ENCODE assay signal across 12 cellular contexts in the genomic region with DNA sequence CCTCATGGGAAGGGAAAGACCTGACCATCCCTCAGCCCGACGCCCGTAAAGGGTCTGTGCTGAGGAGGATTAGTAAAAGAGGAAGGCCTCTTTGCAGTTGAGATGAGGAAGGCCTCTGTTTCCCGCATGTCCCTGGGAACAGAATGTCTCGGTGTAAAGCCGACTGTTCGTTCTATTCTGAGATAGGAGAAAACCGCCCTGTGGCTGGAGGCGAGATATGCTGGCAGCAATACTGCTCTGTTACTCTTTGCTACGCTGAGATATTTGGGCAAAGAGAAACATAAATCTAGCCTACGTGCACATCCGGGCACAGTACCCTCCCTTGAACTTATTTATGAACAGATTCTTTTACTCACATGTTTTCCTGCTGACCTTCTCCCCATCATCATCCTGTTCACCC. TPM values are rescaled to one million over a fixed set of nuclear protein-coding genes. Genes with fewer than 3 reads are reported as not detected.
DNase-seq lines count a peak whose midpoint lies in the region; ATAC-seq, FAIRE-seq and TF ChIP-seq lines count a peak whose summit lies in the region.
"Not testable (repeated sequence)": the region's sequence is repeated elsewhere in the genome, so short reads cannot be mapped to it uniquely, and the experiment has no call there.
"Had no signal": no experiment of that assay in that cellular context is flagged by ENCODE, and none has a peak within 500 bp of the region (broad histone marks: within the 10 kb centered on the region; RNA-seq: fewer than 3 reads in every experiment).

No MANE protein-coding gene starts in this region.

- H3K36me3 Mint-ChIP-seq in activated B cell treated with CpG ODN at 0.5 μM for 24 hours (ENCODE audit: low read depth), result not testable (repeated sequence)

- peak; percentile 56 for FAIRE-seq in K562 (lab: Jason Lieb, UNC)
- not testable (repeated sequence) for FAIRE-seq in small intestine (lab: Jason Lieb, UNC)

- not testable (repeated sequence) for H3K4me2 ChIP-seq in K562 (ENCODE audit: insufficient read depth, low read length)

- H3K9me3 ChIP-seq in K562 (replicated peaks; ENCODE audit: control insufficient read depth, insufficient read depth, low read depth, low read length); lower lobe of right lung; small intestine (ENCODE audit: control insufficient read depth, low read depth); transverse colon: not testable (repeated sequence)

- H3K27me3 ChIP-seq in K562 (ENCODE audit: control insufficient read depth in 2 of 2, insufficient read depth in 2 of 2, low read length in 2 of 2), result peaks cover 5 to 30% of the 10 kb centered on the region in 2 experiments
- not testable (repeated sequence) for H3K27me3 ChIP-seq in lower lobe of right lung (ENCODE audit: low read depth); small intestine (ENCODE audit: control insufficient read depth in 2 of 2, insufficient read depth in 2 of 2, low read length in 2 of 2); transverse colon

- CTCF ChIA-PET in activated B cell treated with CpG ODN at 0.5 μM for 24 hours (lab: Charles Lee), result not testable (repeated sequence)
- CTCF ChIA-PET in K562 (lab: Yijun Ruan, JAX; ENCODE audit: low intra/inter-chr PET ratio), result interaction anchor here (0.7 kb wide), 1 partner anchor 9 kb away, joined by 3 read pairs; no protein-coding TSS in a partner anchor

- H3K4me1 ChIP-seq in K562 (replicated peaks in 1 of 2; ENCODE audit: control insufficient read depth in 2 of 2, insufficient read depth in 2 of 2, low read length in 2 of 2), result peaks cover 18 to 27% of the 10 kb centered on the region in 2 experiments
- peaks cover 12% of the 10 kb centered on the region for H3K4me1 ChIP-seq in lower lobe of right lung
- peaks cover 2 to 12% of the 10 kb centered on the region in 2 donors for H3K4me1 ChIP-seq in small intestine (ENCODE audit: control insufficient read depth in 2 of 2, insufficient read depth in 1 of 2, low read depth in 1 of 2, low read length in 1 of 2)
- peaks cover 18 to 44% (median 39%) of the 10 kb centered on the region in 4 donors for H3K4me1 ChIP-seq in transverse colon

- ATAC-seq in activated B cell treated with CpG ODN at 0.5 μM for 24 hours (ENCODE audit: low read depth); K562; left ventricle myocardium superior; lower lobe of right lung: not testable (repeated sequence)

- not testable (repeated sequence) for H3K4me1 Mint-ChIP-seq in activated B cell treated with CpG ODN at 0.5 μM for 24 hours

- 0 out of 2 replicates have a peak overlapping the region, but pooled peaks have one; percentile 58 for H2AFZ ChIP-seq in K562 (ENCODE audit: low read depth, low read length)

- not testable (repeated sequence) for BruUV-seq in K562 (replicated peaks; lab: Mats Ljungman, UMichigan)

- POLR2A ChIA-PET in activated B cell treated with CpG ODN at 0.5 μM for 24 hours (lab: Charles Lee); K562 (lab: Yijun Ruan, JAX): not testable (repeated sequence)

- H3K9me3 Mint-ChIP-seq in activated B cell treated with CpG ODN at 0.5 μM for 24 hours, result not testable (repeated sequence)

- H3K27ac Mint-ChIP-seq in activated B cell treated with CpG ODN at 0.5 μM for 24 hours, result not testable (repeated sequence)

- H4K20me1 ChIP-seq in K562 (replicated peaks; ENCODE audit: control insufficient read depth, insufficient read depth, low read length), result not testable (repeated sequence)

- H3K27me3 Mint-ChIP-seq in activated B cell treated with CpG ODN at 0.5 μM for 24 hours, result not testable (repeated sequence)

- not testable (repeated sequence) for H3K36me3 ChIP-seq in K562 (ENCODE audit: control insufficient read depth, insufficient read depth, low read length); lower lobe of right lung; small intestine (ENCODE audit: control insufficient read depth in 2 of 2, insufficient read depth in 2 of 2, low read length in 2 of 2); transverse colon

- intact Hi-C loops in activated B cell treated with CpG ODN at 0.5 μM for 24 hours (cut with micrococcal nuclease); K562 (cut with micrococcal nuclease); left ventricle myocardium superior (cut with micrococcal nuclease); lower lobe of right lung (cut with DNase I); transverse colon (cut with DNase I; ENCODE audit: low total_unique reads): not testable (repeated sequence)

- H3K9me1 ChIP-seq in K562 (ENCODE audit: control insufficient read depth, insufficient read depth, low read length), result not testable (repeated sequence)

- in situ Hi-C loops in K562 (cut with MboI); transverse colon (cut with MboI; ENCODE audit: low pct_ligation_motif_present in 1 of 4, low pct_unique_long_range_greater_than_20kb in 1 of 4, low sequenced_read_pairs in 3 of 4): not testable (repeated sequence)

- 0 out of 4 replicates have a peak, but pooled peaks of 1 of the 2 experiments have one; percentile 8 for TF ChIP-seq RAD21 in K562 (CRISPR knock-in tag; conservative IDR thresholded peaks at IDR 0.05 in 1 of 2, IDR thresholded peaks at IDR 0.05 in 1 of 2)

- not testable (repeated sequence) for H3K79me2 ChIP-seq in K562 (ENCODE audit: control insufficient read depth, insufficient read depth, low read length)

- H3K4me3 ChIP-seq in K562; lower lobe of right lung; small intestine (ENCODE audit: low read depth in 1 of 2, low read length in 2 of 2); transverse colon: not testable (repeated sequence)

- not testable (repeated sequence) for H3K9ac ChIP-seq in K562 (ENCODE audit: insufficient read depth in 1 of 2, low read depth in 2 of 2, low read length in 2 of 2)

- not testable (repeated sequence) for TF ChIP-seq CTCF in activated B cell treated with CpG ODN at 0.5 μM for 24 hours (IDR thresholded peaks at IDR 0.05); K562 (IDR thresholded peaks at IDR 0.05 in 2 of 3, conservative IDR thresholded peaks at IDR 0.05 in 1 of 3; ENCODE audit: insufficient read depth in 2 of 3, low read depth in 1 of 3, low read length in 3 of 3); lower lobe of right lung (IDR thresholded peaks at IDR 0.05); transverse colon (IDR thresholded peaks at IDR 0.05)

- TF ChIP-seq POLR2A in K562 (conservative IDR thresholded peaks at IDR 0.05); transverse colon (IDR thresholded peaks at IDR 0.05): not testable (repeated sequence)

- DNase-seq in OCI-M2 (lab: John Stamatoyannopoulos, UW; ENCODE audit: unreplicated experiment) (peak; percentile 43), activated B cell treated with CpG ODN at 0.5 μM for 24 hours (peak; percentile 9), foreskin melanocyte (peak; percentile 22), left ventricle myocardium superior (peak; percentile 18), lower lobe of right lung (peak; percentile 29), small intestine (peak; percentile 68), transverse colon (peak; percentile 4)
- DNase-seq in K562 (ENCODE audit: extremely low read depth in 1 of 4, low spot score in 3 of 4), result not testable (repeated sequence)

- TF ChIP-seq EP300 in K562 (IDR thresholded peaks at IDR 0.05; ENCODE audit: low read length); transverse colon (IDR thresholded peaks at IDR 0.05; ENCODE audit: low read depth): not testable (repeated sequence)

- 10% methylated on average over 12 of the region's 12 CpGs for WGBS in K562 (ENCODE audit: insufficient coverage, low coverage, missing lambda C conversion rate)
- WGBS in small intestine, 3 donors, result 23 to 57% (median 45%) methylated on average over 12 of the region's 12 CpGs
- WGBS in transverse colon (ENCODE audit: low coverage in 1 of 2), 2 donors, result 82 to 85% methylated on average over 6 to 12 of the region's 12 CpGs

- not testable (repeated sequence) for H3K4me3 Mint-ChIP-seq in activated B cell treated with CpG ODN at 0.5 μM for 24 hours

- not testable (repeated sequence) for H3K27ac ChIP-seq in K562 (ENCODE audit: extremely low read depth, low read depth, low read length); lower lobe of right lung
- peak overlapping the region; percentile 64 to 67 for H3K27ac ChIP-seq in small intestine (ENCODE audit: low read depth in 1 of 2, low read length in 1 of 2)
- peak overlapping the region in 3 of 4 donors; percentile 81 to 91 (median 89) for H3K27ac ChIP-seq in transverse colon

RNA-seq across cellular contexts. Expression of a gene that starts 3.3 kb away (rescaled TPM):
- total RNA-seq in activated B cell treated with CpG ODN at 0.5 μM for 24 hours, result not detected in 2 replicates
- not detected in 2 replicates for total RNA-seq in K562 (2011; cell fraction: chromatin; rRNA removed; ENCODE audit: low replicate concordance)
- total RNA-seq in K562 (2011; cell fraction: nucleolus; rRNA removed), result not detected in 2 replicates
- total RNA-seq in K562 (2011; cell fraction: nucleoplasm; rRNA removed), result not detected in 2 replicates
- total RNA-seq in K562 (2014; rRNA removed), result not detected in 2 replicates
- 0.15 TPM in 1 of 2 replicates, not detected in the other for total RNA-seq in K562 (2014; rRNA removed; fragmentation: Illumina TruSeq; extraction: Trizol)
- not detected in 2 replicates for total RNA-seq in K562 (2015; rRNA removed; fragmentation: Illumina TruSeq; extraction: Trizol)
- 0.42 and 0.51 TPM in 2 replicates for total RNA-seq in K562 (2021)
- 0.13 and 0.14 TPM in 2 replicates for polyA plus RNA-seq in K562 (2011; rRNA removed)
- 0.07 and 0.16 TPM in 2 replicates for polyA plus RNA-seq in K562 (2011; cell fraction: cytosol; rRNA removed)
- polyA plus RNA-seq in K562 (2011; cell fraction: nucleus; rRNA removed), result 0.81 and 1.8 TPM in 2 replicates
- polyA plus RNA-seq in K562 (2012), result 0.07 and 0.14 TPM in 2 replicates
- 0.09 and 0.61 TPM in 2 replicates for polyA plus RNA-seq in K562 (2014; fragmentation: Illumina TruSeq; extraction: Trizol)
- not detected for polyA plus RNA-seq in K562 (2014; fragmentation: Nextera tagmentation; extraction: Ambion mirVana)
- 0.04 TPM in 1 of 2 replicates, not detected in the other for polyA plus RNA-seq in K562 (2014; rRNA removed)
- not detected in 2 replicates for polyA minus RNA-seq in K562 (2011; rRNA and poly(A)+ RNA removed)
- polyA minus RNA-seq in K562 (2011; cell fraction: cytosol; rRNA and poly(A)+ RNA removed), result not detected in 2 replicates
- not detected in 2 replicates for polyA minus RNA-seq in K562 (2011; cell fraction: nucleus; rRNA and poly(A)+ RNA removed)
- not detected for total RNA-seq in left ventricle myocardium superior
- total RNA-seq in lower lobe of right lung, result not detected
- 100 to 1,000 TPM; 167 to 736 (median 425) TPM for polyA plus RNA-seq in small intestine
- 100 to 1,000 TPM; 228 to 468 (median 363) TPM for total RNA-seq in transverse colon
- total RNA-seq: GM12878, H7, MCF 10A had no signal
- polyA plus RNA-seq: CD14-positive monocyte, GM12878 had no signal

RNA-seq across cellular contexts. Expression of a gene that starts 26.2 kb away (rescaled TPM):
- total RNA-seq in activated B cell treated with CpG ODN at 0.5 μM for 24 hours (0.55 and 0.61 TPM in 2 replicates), K562 (2014; rRNA removed) (2.3 and 4.3 TPM in 2 replicates), K562 (2014; rRNA removed; fragmentation: Illumina TruSeq; extraction: Trizol) (5.5 and 7.2 TPM in 2 replicates), K562 (2015; rRNA removed; fragmentation: Illumina TruSeq; extraction: Trizol) (4.1 and 4.5 TPM in 2 replicates), K562 (2021) (3.9 and 5.7 TPM in 2 replicates), left ventricle myocardium superior (113 TPM), lower lobe of right lung (18.5 TPM), transverse colon (10 to 100 TPM in 3 of 4 donors, 1 to 10 TPM in 1; 8.2 to 34.1 (median 24.3) TPM)
- 1.2 and 1.8 TPM in 2 replicates for total RNA-seq in K562 (2011; cell fraction: chromatin; rRNA removed; ENCODE audit: low replicate concordance)
- total RNA-seq in K562 (2011; cell fraction: nucleolus; rRNA removed), result 1.1 and 2.7 TPM in 2 replicates
- 1.8 and 2.6 TPM in 2 replicates for total RNA-seq in K562 (2011; cell fraction: nucleoplasm; rRNA removed)
- polyA plus RNA-seq in K562 (2011; rRNA removed) (17.5 and 22.3 TPM in 2 replicates), K562 (2014; fragmentation: Illumina TruSeq; extraction: Trizol) (8.9 and 9.5 TPM in 2 replicates), K562 (2014; fragmentation: Nextera tagmentation; extraction: Ambion mirVana) (10 to 100 TPM; 23.1 to 24.5 TPM), K562 (2014; rRNA removed) (8.9 and 9.4 TPM in 2 replicates), small intestine (100 to 1,000 TPM in 1 of 3 donors, 10 to 100 TPM in 2; 71.6 to 169 (median 88.2) TPM)
- 10.2 and 17.2 TPM in 2 replicates for polyA plus RNA-seq in K562 (2011; cell fraction: cytosol; rRNA removed)
- 5.5 and 10.1 TPM in 2 replicates for polyA plus RNA-seq in K562 (2011; cell fraction: nucleus; rRNA removed)
- polyA plus RNA-seq in K562 (2012), result 10.9 and 11.4 TPM in 2 replicates
- 8.5 and 12.1 TPM in 2 replicates for polyA minus RNA-seq in K562 (2011; rRNA and poly(A)+ RNA removed)
- polyA minus RNA-seq in K562 (2011; cell fraction: cytosol; rRNA and poly(A)+ RNA removed), result 2.6 and 5.3 TPM in 2 replicates
- 1.2 and 3.3 TPM in 2 replicates for polyA minus RNA-seq in K562 (2011; cell fraction: nucleus; rRNA and poly(A)+ RNA removed)
- total RNA-seq: GM12878, MCF 10A had no signal
- polyA plus RNA-seq: GM12878 had no signal

RNA-seq across cellular contexts. Expression of a gene that starts 54.9 kb away (rescaled TPM):
- 0.04 TPM in 1 of 2 replicates, not detected in the other for total RNA-seq in activated B cell treated with CpG ODN at 0.5 μM for 24 hours
- 0.16 TPM in 1 of 2 replicates, not detected in the other for total RNA-seq in K562 (2011; cell fraction: chromatin; rRNA removed; ENCODE audit: low replicate concordance)
- 0.17 TPM in 1 of 2 replicates, not detected in the other for total RNA-seq in K562 (2011; cell fraction: nucleolus; rRNA removed)
- 0.15 and 0.23 TPM in 2 replicates for total RNA-seq in K562 (2011; cell fraction: nucleoplasm; rRNA removed)
- total RNA-seq in K562 (2014; rRNA removed), result not detected in 2 replicates
- total RNA-seq in K562 (2014; rRNA removed; fragmentation: Illumina TruSeq; extraction: Trizol), result not detected in 2 replicates
- total RNA-seq in K562 (2015; rRNA removed; fragmentation: Illumina TruSeq; extraction: Trizol), result not detected in 2 replicates
- not detected in 2 replicates for total RNA-seq in K562 (2021)
- polyA plus RNA-seq in K562 (2011; rRNA removed), result not detected in 2 replicates
- not detected in 2 replicates for polyA plus RNA-seq in K562 (2011; cell fraction: cytosol; rRNA removed)
- 0.15 TPM in 1 of 2 replicates, not detected in the other for polyA plus RNA-seq in K562 (2011; cell fraction: nucleus; rRNA removed)
- polyA plus RNA-seq in K562 (2012), result not detected in 2 replicates
- polyA plus RNA-seq in K562 (2014; fragmentation: Illumina TruSeq; extraction: Trizol), result not detected in 2 replicates
- polyA plus RNA-seq in K562 (2014; fragmentation: Nextera tagmentation; extraction: Ambion mirVana), result not detected
- polyA plus RNA-seq in K562 (2014; rRNA removed), result not detected in 2 replicates
- polyA minus RNA-seq in K562 (2011; rRNA and poly(A)+ RNA removed), result not detected in 2 replicates
- not detected in 2 replicates for polyA minus RNA-seq in K562 (2011; cell fraction: cytosol; rRNA and poly(A)+ RNA removed)
- under 0.01 and 0.11 TPM in 2 replicates for polyA minus RNA-seq in K562 (2011; cell fraction: nucleus; rRNA and poly(A)+ RNA removed)
- 2.6 TPM for total RNA-seq in left ventricle myocardium superior
- 11.7 TPM for total RNA-seq in lower lobe of right lung
- 1 to 10 TPM in 2 of 3 donors, not detected in 1; 1.1 to 3.0 TPM for polyA plus RNA-seq in small intestine
- total RNA-seq in transverse colon, result 1 to 10 TPM in 2 of 4 donors, not detected in 2; 1.2 to 1.4 TPM
- total RNA-seq: H7, MCF 10A had no signal
- polyA plus RNA-seq: CD14-positive monocyte had no signal

Comparison
In these comparisons a context has a peak if more than half of its experiments do, and no peak if none do; other contexts are left out.
1. RNA of a gene that starts 3.3 kb away (total RNA-seq): 228 to 468 TPM in transverse colon; not detected in left ventricle myocardium superior (single experiment), 0.15 to 0.51 TPM in K562, not detected in lower lobe of right lung (single experiment) and not detected in activated B cell treated with CpG ODN at 0.5 μM for 24 hours; every median in the first group is over 100 times any median in the second.